Comparison of ENCODE assay signal across 18 cellular contexts in the genomic region with DNA sequence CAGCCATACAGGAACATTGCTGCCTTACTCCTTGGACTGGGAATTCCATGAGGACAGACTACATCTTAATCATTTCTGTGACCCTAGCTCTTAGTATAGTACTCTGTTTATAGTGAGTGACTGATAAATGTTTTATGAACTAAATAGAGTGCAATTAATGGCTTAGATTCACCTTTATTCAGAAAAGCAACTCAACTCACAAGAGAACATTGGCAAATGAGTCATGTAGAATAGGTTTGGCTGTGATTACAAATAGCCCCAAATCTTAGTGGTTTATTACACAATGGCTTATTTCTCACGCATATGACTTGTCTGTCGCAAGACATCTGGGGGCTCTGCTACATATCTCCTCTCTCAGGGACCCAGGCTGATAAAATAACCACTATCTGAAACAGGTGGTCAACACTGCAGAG.
A peak's percentile ranks its signal among the peaks of the same experiment; 100 is the strongest.
DNase-seq lines count a peak whose midpoint lies in the region; ATAC-seq and TF ChIP-seq lines count a peak whose summit lies in the region.
"Had no signal": no experiment of that assay in that cellular context is flagged by ENCODE, and none has a peak within 500 bp of the region (broad histone marks: within the 10 kb centered on the region; RNA-seq: fewer than 3 reads in every experiment).

No MANE protein-coding gene starts in this region.

- TF ChIP-seq POLR2A in esophagus muscularis mucosa (IDR thresholded peaks at IDR 0.05; ENCODE audit: low read depth) = no peak

- H3K4me3 ChIP-seq in esophagus muscularis mucosa = no peak overlapping the region
- no peak overlapping the region for H3K4me3 ChIP-seq in CD4-positive, alpha-beta memory T cell (ENCODE audit: low read length in 2 of 2)
- H3K4me3 ChIP-seq: coronary artery, right atrium auricular region had no signal

- TF ChIP-seq CTCF in esophagus muscularis mucosa (IDR thresholded peaks at IDR 0.05) = no peak

- TF ChIP-seq EP300 in esophagus muscularis mucosa (IDR thresholded peaks at IDR 0.05) = no peak

- H3K36me3 Mint-ChIP-seq in CD4-positive, alpha-beta memory T cell = no peaks in the 10 kb centered on the region
- no peaks in the 10 kb centered on the region for H3K36me3 Mint-ChIP-seq in activated CD4-positive, alpha-beta T cell treated with anti-CD3 and anti-CD28 coated beads for 36 hours (ENCODE audit: low read depth)

- peak; percentile 22 for DNase-seq in NK-92 treated with Interleukin-12 subunit alpha and Interleukin-12 subunit beta, amount 100 ng/mL, for 24 hours (lab: John Stamatoyannopoulos, UW)
- DNase-seq in NK-92 (lab: John Stamatoyannopoulos, UW; ENCODE audit: unreplicated experiment) = no peak
- peak; percentile 60 for DNase-seq in RPMI7951 (ENCODE audit: low read depth)
- peak; percentile 37 for DNase-seq in esophagus muscularis mucosa (ENCODE audit: extremely low spot score)
- DNase-seq in stromal cell of bone marrow (ENCODE audit: low read depth) = peak; percentile 42
- no peak for DNase-seq in stimulated activated CD4-positive, alpha-beta T cell treated with anti-CD3 and anti-CD28 coated beads, Interleukin-2, amount 100 ng/mL, for 24 hours
- no peak for DNase-seq in CD4-positive, alpha-beta memory T cell
- no peak for DNase-seq in activated CD4-positive, alpha-beta T cell treated with anti-CD3 and anti-CD28 coated beads for 36 hours
- DNase-seq: activated CD4-positive, alpha-beta T cell treated with anti-CD3 and anti-CD28 coated beads for 1 hour; activated T-cell treated with anti-CD3 and anti-CD28 coated beads, Interleukin-2, amount 50 U/mL, for 1 hour; GDM1; NCI-H510A; stimulated activated CD4-positive, alpha-beta T cell treated with anti-CD3 and anti-CD28 coated beads, Interleukin-2, amount 100 ng/mL, for 48 hours; trophoblast cell had no signal

- no peak overlapping the region for H3K27ac ChIP-seq in esophagus muscularis mucosa (replicated peaks in 1 of 4)
- no peak overlapping the region for H3K27ac ChIP-seq in CD4-positive, alpha-beta memory T cell (ENCODE audit: low read depth, low read length)
- H3K27ac ChIP-seq: 22Rv1, coronary artery, right atrium auricular region had no signal

- no peak overlapping the region for H3K27ac Mint-ChIP-seq in CD4-positive, alpha-beta memory T cell
- no peak overlapping the region for H3K27ac Mint-ChIP-seq in activated CD4-positive, alpha-beta T cell treated with anti-CD3 and anti-CD28 coated beads for 36 hours
- H3K27ac Mint-ChIP-seq: memory B cell had no signal

- H3K27me3 Mint-ChIP-seq in CD4-positive, alpha-beta memory T cell = peaks cover 2 to 8% of the 10 kb centered on the region in 2 donors
- H3K27me3 Mint-ChIP-seq in activated CD4-positive, alpha-beta T cell treated with anti-CD3 and anti-CD28 coated beads for 36 hours = peaks cover 5% of the 10 kb centered on the region

- H3K27me3 ChIP-seq in esophagus muscularis mucosa = no peaks in the 10 kb centered on the region
- no peaks in the 10 kb centered on the region for H3K27me3 ChIP-seq in CD4-positive, alpha-beta memory T cell (ENCODE audit: insufficient read depth, low read length)
- H3K27me3 ChIP-seq: right atrium auricular region had no signal

- peaks cover 0 to 4% (median 0%) of the 10 kb centered on the region in 8 donors for H3K9me3 Mint-ChIP-seq in CD4-positive, alpha-beta memory T cell
- no peaks in the 10 kb centered on the region for H3K9me3 Mint-ChIP-seq in activated CD4-positive, alpha-beta T cell treated with anti-CD3 and anti-CD28 coated beads for 36 hours (ENCODE audit: low read depth)
- H3K9me3 Mint-ChIP-seq: memory B cell had no signal

- CTCF ChIA-PET in CD4-positive, alpha-beta memory T cell (lab: Charles Lee; ENCODE audit: partially characterized antibody) = interaction anchor here (1.6 kb wide), 1 partner anchor 27 kb away, joined by 4 read pairs; no protein-coding TSS in a partner anchor
- CTCF ChIA-PET in activated CD4-positive, alpha-beta T cell treated with anti-CD3 and anti-CD28 coated beads for 36 hours (lab: Charles Lee) = no interaction called here

- no peak for ATAC-seq in activated CD4-positive, alpha-beta T cell treated with anti-CD3 and anti-CD28 coated beads for 36 hours

- intact Hi-C loops in esophagus muscularis mucosa (cut with DNase I) = no loop called here
- intact Hi-C loops in CD4-positive, alpha-beta memory T cell (cut with micrococcal nuclease) = no loop called here
- intact Hi-C loops in activated CD4-positive, alpha-beta T cell treated with anti-CD3 and anti-CD28 coated beads for 36 hours (cut with DNase I, micrococcal nuclease) = no loop called here

- H3K4me1 ChIP-seq in esophagus muscularis mucosa = no peaks in the 10 kb centered on the region
- no peaks in the 10 kb centered on the region for H3K4me1 ChIP-seq in CD4-positive, alpha-beta memory T cell (ENCODE audit: insufficient read depth, low read length)
- H3K4me1 ChIP-seq: right atrium auricular region had no signal

- POLR2A ChIA-PET in CD4-positive, alpha-beta memory T cell (lab: Charles Lee; ENCODE audit: partially characterized antibody) = no interaction called here
- POLR2A ChIA-PET in activated CD4-positive, alpha-beta T cell treated with anti-CD3 and anti-CD28 coated beads for 36 hours (lab: Charles Lee) = no interaction called here

- no peaks in the 10 kb centered on the region for H3K4me1 Mint-ChIP-seq in CD4-positive, alpha-beta memory T cell
- no peaks in the 10 kb centered on the region for H3K4me1 Mint-ChIP-seq in activated CD4-positive, alpha-beta T cell treated with anti-CD3 and anti-CD28 coated beads for 36 hours
- H3K4me1 Mint-ChIP-seq: memory B cell had no signal

- H3K9me3 ChIP-seq in esophagus muscularis mucosa = no peaks in the 10 kb centered on the region
- no peaks in the 10 kb centered on the region for H3K9me3 ChIP-seq in CD4-positive, alpha-beta memory T cell (ENCODE audit: control insufficient read depth in 1 of 2, low read length in 2 of 2)
- H3K9me3 ChIP-seq: right atrium auricular region had no signal

- 67% methylated on average over 2 of the region's 2 CpGs for WGBS in esophagus muscularis mucosa

- no peaks in the 10 kb centered on the region for H3K36me3 ChIP-seq in esophagus muscularis mucosa
- H3K36me3 ChIP-seq in CD4-positive, alpha-beta memory T cell (ENCODE audit: insufficient read depth, low read length) = no peaks in the 10 kb centered on the region
- H3K36me3 ChIP-seq: right atrium auricular region had no signal

- H3K4me3 Mint-ChIP-seq in CD4-positive, alpha-beta memory T cell = no peak overlapping the region
- H3K4me3 Mint-ChIP-seq in activated CD4-positive, alpha-beta T cell treated with anti-CD3 and anti-CD28 coated beads for 36 hours = no peak overlapping the region
- H3K4me3 Mint-ChIP-seq: memory B cell had no signal

Comparison
In these comparisons a context has a peak if more than half of its experiments do, and no peak if none do; other contexts are left out.
1. DNase-seq: peak in NK-92 treated with Interleukin-12 subunit alpha and Interleukin-12 subunit beta, amount 100 ng/mL, for 24 hours (single experiment), RPMI7951 (single experiment), esophagus muscularis mucosa (single experiment) and stromal cell of bone marrow (single experiment); none in NK-92 (single experiment), stimulated activated CD4-positive, alpha-beta T cell treated with anti-CD3 and anti-CD28 coated beads, Interleukin-2, amount 100 ng/mL, for 24 hours (0 of 2), CD4-positive, alpha-beta memory T cell (0 of 5) and activated CD4-positive, alpha-beta T cell treated with anti-CD3 and anti-CD28 coated beads for 36 hours (single experiment).